In genomic region chr2:5695641-5696350, GRCh38 we compare ENCODE assay signal across 8 cellular contexts. TPM values are rescaled to one million over a fixed set of nuclear protein-coding genes. Genes with fewer than 3 reads are reported as not detected.
DNase-seq lines count a peak whose midpoint lies in the region; TF ChIP-seq lines count a peak whose summit lies in the region.

No MANE protein-coding gene starts in this region.

- no peak for TF ChIP-seq POLR2A in prostate gland (IDR thresholded peaks at IDR 0.05)

- H3K27ac ChIP-seq in prostate gland: no peak overlapping the region

- peak overlapping the region; percentile 84 for H3K9ac ChIP-seq in skeletal muscle satellite cell (ENCODE audit: low read depth, low read length)

- DNase-seq in NCI-H1092 treated with DMSO at 0.1 percent for 48 hours (lab: John Stamatoyannopoulos, UW) (peak; percentile 56), NCI-H1092 (lab: John Stamatoyannopoulos, UW) (no peak), NCI-H510A (lab: John Stamatoyannopoulos, UW) (peak; percentile 28), foreskin fibroblast (peak in 1 of 2 donors; percentile 59), GDM1 (lab: John Stamatoyannopoulos, UW) (no peak), prostate gland (ENCODE audit: low spot score) (no peak)
- no peak for DNase-seq in stimulated activated CD8-positive, alpha-beta memory T cell treated with anti-CD3 and anti-CD28 coated beads, Interleukin-4, amount 100 ng/mL, for 48 hours

- H3K27me3 ChIP-seq in skeletal muscle satellite cell (ENCODE audit: control insufficient read depth, insufficient read depth, low read length) (no peaks in the 10 kb centered on the region), prostate gland (replicated peaks; ENCODE audit: insufficient read depth) (peaks cover 51% of the 10 kb centered on the region)

- peak overlapping the region; percentile 52 to 64 for H3K4me3 ChIP-seq in foreskin fibroblast (ENCODE audit: low read depth in 1 of 2, low read length in 2 of 2)
- H3K4me3 ChIP-seq in skeletal muscle satellite cell (ENCODE audit: low read length): peak overlapping the region; percentile 94
- H3K4me3 ChIP-seq in prostate gland: no peak overlapping the region

- TF ChIP-seq CTCF in foreskin fibroblast (IDR thresholded peaks at IDR 0.05; ENCODE audit: low read depth, low read length) (no peak), prostate gland (IDR thresholded peaks at IDR 0.05) (no peak)

- intact Hi-C loops in prostate gland (cut with DNase I): no loop called here

- WGBS in prostate gland: 10% methylated on average over 41 of the region's 41 CpGs

- peaks cover 9% of the 10 kb centered on the region for H3K4me1 ChIP-seq in skeletal muscle satellite cell (ENCODE audit: control insufficient read depth, insufficient read depth, low read length)
- peaks cover 6% of the 10 kb centered on the region for H3K4me1 ChIP-seq in prostate gland (replicated peaks)

- H3K9me3 ChIP-seq in skeletal muscle satellite cell (replicated peaks; ENCODE audit: low read length): no peaks in the 10 kb centered on the region
- no peaks in the 10 kb centered on the region for H3K9me3 ChIP-seq in prostate gland

- H3K4me2 ChIP-seq in skeletal muscle satellite cell (ENCODE audit: low read length): peak overlapping the region; percentile 95

- H3K36me3 ChIP-seq in skeletal muscle satellite cell (ENCODE audit: insufficient read depth, low read length) (no peaks in the 10 kb centered on the region), prostate gland (no peaks in the 10 kb centered on the region)

RNA-seq across cellular contexts. Expression of gene SOX11, which starts 3.6 kb away (rescaled TPM):
- 0.25 and 4.2 TPM in 2 replicates for total RNA-seq in skeletal muscle satellite cell (2012; rRNA removed)
- not detected for total RNA-seq in prostate gland

Comparison
In these comparisons a context has a peak if more than half of its experiments do, and no peak if none do; other contexts are left out.
1. DNase-seq: peak in NCI-H1092 treated with DMSO at 0.1 percent for 48 hours (single experiment) and NCI-H510A (single experiment); none in NCI-H1092 (single experiment), GDM1 (single experiment), prostate gland (single experiment) and stimulated activated CD8-positive, alpha-beta memory T cell treated with anti-CD3 and anti-CD28 coated beads, Interleukin-4, amount 100 ng/mL, for 48 hours (single experiment).
2. H3K4me3 ChIP-seq: peak in foreskin fibroblast (2 of 2) and skeletal muscle satellite cell (single experiment); none in prostate gland (0 of 2).